In the genomic region with DNA sequence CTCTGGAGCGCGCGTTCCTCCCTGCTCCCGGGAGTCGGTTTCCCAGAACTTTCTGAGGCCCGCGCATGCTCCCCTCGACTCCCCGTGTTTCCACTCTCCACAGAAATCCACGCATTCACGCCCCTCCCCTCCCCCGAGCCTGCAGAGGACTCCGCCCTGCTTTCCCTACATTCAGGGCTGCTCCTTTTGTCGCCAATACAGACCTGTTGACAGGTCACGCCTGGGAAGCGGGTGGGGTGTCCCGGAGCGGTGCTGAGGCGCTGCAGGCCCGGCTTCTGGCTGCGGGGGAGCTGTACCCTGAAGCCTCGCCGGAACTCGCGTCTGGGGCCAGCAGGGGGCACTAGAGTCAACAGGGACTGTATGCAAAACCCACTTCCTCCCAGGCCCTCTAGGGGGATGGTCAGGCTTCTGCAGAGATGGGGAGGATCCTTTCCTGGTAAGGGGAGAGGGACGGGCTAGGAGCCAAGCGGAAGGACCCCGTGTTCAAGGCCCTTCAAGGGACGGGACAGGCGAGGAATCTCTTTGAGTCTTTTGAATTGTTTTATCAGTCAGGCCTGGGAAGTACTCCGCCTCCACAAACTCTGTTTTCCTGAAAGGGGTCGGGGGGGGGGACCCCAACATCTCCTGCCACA, we compare ENCODE assay signal across 9 cellular contexts. TPM values are rescaled to one million over a fixed set of nuclear protein-coding genes. Genes with fewer than 3 reads are reported as not detected.
DNase-seq lines count a peak whose midpoint lies in the region; ATAC-seq and TF ChIP-seq lines count a peak whose summit lies in the region.
"Had no signal": no experiment of that assay in that cellular context is flagged by ENCODE, and none has a peak within 500 bp of the region (broad histone marks: within the 10 kb centered on the region; RNA-seq: fewer than 3 reads in every experiment).

A gene with protein sequence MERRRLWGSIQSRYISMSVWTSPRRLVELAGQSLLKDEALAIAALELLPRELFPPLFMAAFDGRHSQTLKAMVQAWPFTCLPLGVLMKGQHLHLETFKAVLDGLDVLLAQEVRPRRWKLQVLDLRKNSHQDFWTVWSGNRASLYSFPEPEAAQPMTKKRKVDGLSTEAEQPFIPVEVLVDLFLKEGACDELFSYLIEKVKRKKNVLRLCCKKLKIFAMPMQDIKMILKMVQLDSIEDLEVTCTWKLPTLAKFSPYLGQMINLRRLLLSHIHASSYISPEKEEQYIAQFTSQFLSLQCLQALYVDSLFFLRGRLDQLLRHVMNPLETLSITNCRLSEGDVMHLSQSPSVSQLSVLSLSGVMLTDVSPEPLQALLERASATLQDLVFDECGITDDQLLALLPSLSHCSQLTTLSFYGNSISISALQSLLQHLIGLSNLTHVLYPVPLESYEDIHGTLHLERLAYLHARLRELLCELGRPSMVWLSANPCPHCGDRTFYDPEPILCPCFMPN (minus strand): TSS at position 294 of the 632 bp plus-strand sequence. CDS start 2,433 bp downstream, outside the sequence.

- no TSS peak for BruUV-seq in Calu3 (replicated peaks; lab: Mats Ljungman, UMichigan)
- no TSS peak for BruUV-seq in OCI-LY7 (replicated peaks; lab: Mats Ljungman, UMichigan)

- H3K9me3 ChIP-seq in OCI-LY7 (ENCODE audit: low read length) = no peaks in the 10 kb centered on the region

- H2AFZ ChIP-seq in OCI-LY7 (ENCODE audit: low read length) = no peak within 1 kb of the TSS

- H3K4me3 Mint-ChIP-seq in Calu3 (ENCODE audit: low read depth, unreplicated experiment) = peak within 1 kb of the TSS; percentile 55
- H3K4me3 Mint-ChIP-seq in IgD-negative memory B cell = peak within 1 kb of the TSS; percentile 45 to 83 (median 63)

- DNase-seq in Calu3 (peak; percentile 89), OCI-LY7 (ENCODE audit: low spot score) (peak; percentile 89), foreskin keratinocyte (no peak), sciatic nerve (ENCODE audit: low spot score) (peak; percentile 65)
- DNase-seq in activated CD8-positive, alpha-beta memory T cell treated with anti-CD3 and anti-CD28 coated beads, Interleukin-2, amount 50 U/mL, for 24 hours (ENCODE audit: extremely low read depth) = peak; percentile 57

- H3K4me3 ChIP-seq in OCI-LY7 (ENCODE audit: low read depth, low read length, poor library complexity, severe bottlenecking) = no peak within 1 kb of the TSS

- H3K4me2 ChIP-seq in OCI-LY7 (ENCODE audit: low read length) = peak within 1 kb of the TSS; percentile 44

- H3K9me3 Mint-ChIP-seq in Calu3 (ENCODE audit: low read depth, unreplicated experiment) = no peaks in the 10 kb centered on the region
- no peaks in the 10 kb centered on the region for H3K9me3 Mint-ChIP-seq in IgD-negative memory B cell

- no peaks in the 10 kb centered on the region for H3K9me2 ChIP-seq in OCI-LY7 (ENCODE audit: insufficient read depth, low read length)

- TF ChIP-seq CTCF in Calu3 (IDR thresholded peaks at IDR 0.05; ENCODE audit: unreplicated experiment) (peak; percentile 88), OCI-LY7 (conservative IDR thresholded peaks at IDR 0.05; ENCODE audit: low read length) (peak; percentile 96), foreskin keratinocyte (conservative IDR thresholded peaks at IDR 0.05) (peak; percentile 49)

- H3K27ac Mint-ChIP-seq in Calu3 (ENCODE audit: unreplicated experiment) (peak within 1 kb of the TSS; percentile 54), IgD-negative memory B cell (peak within 1 kb of the TSS in 2 of 3 donors; percentile 84 to 88)

- POLR2A ChIA-PET in OCI-LY7 (lab: Charles Lee) = no interaction called here

- H3K36me3 Mint-ChIP-seq in Calu3 (ENCODE audit: insufficient read depth, unreplicated experiment) = peaks cover 14% of the 10 kb centered on the region
- peaks cover 2% of the 10 kb centered on the region for H3K36me3 Mint-ChIP-seq in IgD-negative memory B cell

- no peaks in the 10 kb centered on the region for H3K79me2 ChIP-seq in OCI-LY7 (ENCODE audit: insufficient read depth, low read depth, low read length)

- H4K20me1 ChIP-seq in OCI-LY7 (ENCODE audit: insufficient read depth, low read length) = no peaks in the 10 kb centered on the region

- intact Hi-C loops in Calu3 (cut with micrococcal nuclease; ENCODE audit: unreplicated experiment) (no loop called here), OCI-LY7 (cut with micrococcal nuclease; ENCODE audit: unreplicated experiment) (no loop called here), sciatic nerve (cut with DNase I) (no loop called here)

- peaks cover 14% of the 10 kb centered on the region for H3K4me1 ChIP-seq in OCI-LY7 (ENCODE audit: insufficient read depth, low read length, poor library complexity, severe bottlenecking)
- H3K4me1 ChIP-seq in foreskin keratinocyte = no peaks in the 10 kb centered on the region

- no peak for TF ChIP-seq POLR2A in GM18505 (IDR thresholded peaks at IDR 0.05; ENCODE audit: borderline replicate concordance, extremely low read depth, insufficient read depth, insufficient read length)

- H3K27ac ChIP-seq in OCI-LY7 (ENCODE audit: low read depth, low read length, poor library complexity, severe bottlenecking) (no peak within 1 kb of the TSS), foreskin keratinocyte (no peak within 1 kb of the TSS)

- H3K27me3 Mint-ChIP-seq in Calu3 (ENCODE audit: unreplicated experiment) (peaks cover 40% of the 10 kb centered on the region), IgD-negative memory B cell (no peaks in the 10 kb centered on the region)

- CTCF ChIA-PET in Calu3 (lab: Charles Lee) (interaction anchor here (1.0 to 1.5 kb wide), 3 partner anchors 9 to 96 kb away, joined by 3 to 8 read pairs (median 5); no protein-coding TSS in a partner anchor), OCI-LY7 (lab: Charles Lee; ENCODE audit: unreplicated experiment) (no interaction called here)

- no peaks in the 10 kb centered on the region for H3K36me3 ChIP-seq in OCI-LY7 (ENCODE audit: insufficient read depth, low read length)

- no peaks in the 10 kb centered on the region for H3K27me3 ChIP-seq in foreskin keratinocyte

- H3K4me1 Mint-ChIP-seq in Calu3 (ENCODE audit: low read depth, unreplicated experiment) (peaks cover 16% of the 10 kb centered on the region), IgD-negative memory B cell (peaks cover 2 to 6% (median 6%) of the 10 kb centered on the region in 3 donors)

- ATAC-seq in foreskin keratinocyte = peak; percentile 34
- no peak for ATAC-seq in sciatic nerve
- no peak for ATAC-seq in GM18519 (IDR thresholded peaks at IDR 0.05; ENCODE audit: low FRiP score, unreplicated experiment)
- no peak for ATAC-seq in GM18505 (IDR thresholded peaks at IDR 0.05; ENCODE audit: unreplicated experiment)

RNA-seq across cellular contexts. Expression of the gene that starts here (rescaled TPM):
- total RNA-seq in Calu3 (2022) (2.6 and 5.1 TPM in 2 replicates), OCI-LY7 (2022) (not detected in 2 replicates), foreskin keratinocyte (not detected in 2 replicates), sciatic nerve (0.27 TPM)
- polyA plus RNA-seq in IgD-negative memory B cell (not detected), foreskin keratinocyte (not detected in 2 replicates)
- total RNA-seq in OCI-LY7 (2014; rRNA removed; shearing (Covaris generic)) = 0.28 and 0.70 TPM in 2 replicates
- total RNA-seq: T-helper 2 cell treated with Interferon-gamma antibody and Interleukin-4, amounts not matched to agents 100 ng/mL and 5 ng/mL, for 36 hours had no signal

Comparison
In these comparisons a context has a peak if more than half of its experiments do, and no peak if none do; other contexts are left out.
1. Peak in DNase-seq and H3K4me2 ChIP-seq in OCI-LY7; RNA of the gene not detected or under 1 TPM.
2. Peak in ATAC-seq in foreskin keratinocyte; RNA of the gene not detected or under 1 TPM.
3. Peak in DNase-seq in sciatic nerve; RNA of the gene not detected or under 1 TPM.
4. DNase-seq: peak in Calu3 (single experiment) and activated CD8-positive, alpha-beta memory T cell treated with anti-CD3 and anti-CD28 coated beads, Interleukin-2, amount 50 U/mL, for 24 hours (single experiment); none in foreskin keratinocyte (0 of 2).
5. Peak in every context shown above with its lines, with median percentiles within 50 percentile points of each other: CTCF ChIP-seq.